In the genomic region with DNA sequence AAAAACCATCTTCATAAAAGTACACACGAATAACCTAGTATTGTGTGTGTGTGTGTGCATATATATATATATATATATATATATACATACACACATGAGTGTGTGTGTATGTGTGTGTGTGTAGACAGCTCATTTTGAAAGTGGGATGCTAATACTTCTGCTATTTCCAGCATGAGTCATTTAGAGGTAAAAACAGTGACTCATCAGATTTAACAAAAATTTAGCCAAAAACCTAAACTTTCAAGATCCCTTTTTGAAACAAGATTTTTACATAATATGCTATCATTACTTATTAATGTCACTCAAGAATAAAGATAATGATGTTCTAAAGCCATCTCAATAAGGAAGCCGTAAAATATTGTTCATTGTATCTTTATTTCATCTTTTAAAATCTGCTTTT, we compare ENCODE assay signal across 11 cellular contexts. TPM values are rescaled to one million over a fixed set of nuclear protein-coding genes. Genes with fewer than 3 reads are reported as not detected.
DNase-seq lines count a peak whose midpoint lies in the region; ATAC-seq and TF ChIP-seq lines count a peak whose summit lies in the region.
"Had no signal": no experiment of that assay in that cellular context is flagged by ENCODE, and none has a peak within 500 bp of the region (broad histone marks: within the 10 kb centered on the region; RNA-seq: fewer than 3 reads in every experiment).

No MANE protein-coding gene starts in this region.

- peaks cover 10% of the 10 kb centered on the region for H3K9me3 Mint-ChIP-seq in endothelial cell (ENCODE audit: unreplicated experiment)

- H3K4me1 Mint-ChIP-seq in endothelial cell (ENCODE audit: unreplicated experiment): peaks cover 4% of the 10 kb centered on the region

- TF ChIP-seq CTCF in NB4 (IDR thresholded peaks at IDR 0.05; ENCODE audit: low read depth, low read length) (no peak), endothelial cell (IDR thresholded peaks at IDR 0.05; ENCODE audit: unreplicated experiment) (no peak)

- no peak for TF ChIP-seq POLR2A in NB4 (IDR thresholded peaks at IDR 0.05; ENCODE audit: extremely low read depth, insufficient read length)

- H3K27ac Mint-ChIP-seq in endothelial cell (ENCODE audit: unreplicated experiment): no peak overlapping the region
- H3K27ac Mint-ChIP-seq: activated naive CD8-positive, alpha-beta T cell treated with anti-CD3 and anti-CD28 coated beads, Interleukin-2, amount 10 ng/mL, durations not matched to agents 7 days and 5 days; GM23338 had no signal

- ATAC-seq in GM18867 (IDR thresholded peaks at IDR 0.05; ENCODE audit: unreplicated experiment): peak; percentile 68
- peak; percentile 63 for ATAC-seq in HG02759 (IDR thresholded peaks at IDR 0.05; ENCODE audit: unreplicated experiment)
- ATAC-seq in left cardiac atrium: no peak
- ATAC-seq: GM23338 had no signal

- no peak overlapping the region for H3K4me3 ChIP-seq in NB4 (ENCODE audit: low read depth, low read length)
- H3K4me3 ChIP-seq: GM23338 had no signal

- intact Hi-C loops in left cardiac atrium (cut with DNase I): no loop called here

- peak; percentile 11 for DNase-seq in NB4 (ENCODE audit: low read depth)
- peak; percentile 4 for DNase-seq in kidney glomerular epithelial cell (lab: John Stamatoyannopoulos, UW)
- DNase-seq in foreskin melanocyte: no peak
- no peak for DNase-seq in NCI-H1436 treated with DMSO at 0.1 percent for 48 hours (lab: John Stamatoyannopoulos, UW)
- DNase-seq in left cardiac atrium: no peak
- no peak for DNase-seq in endothelial cell (ENCODE audit: low spot score)
- DNase-seq: activated naive CD8-positive, alpha-beta T cell treated with anti-CD3 and anti-CD28 coated beads, Interleukin-2, amount 10 ng/mL, durations not matched to agents 7 days and 5 days; SIG-M5 had no signal

- no peaks in the 10 kb centered on the region for H3K27me3 Mint-ChIP-seq in endothelial cell (ENCODE audit: unreplicated experiment)

- H3K4me3 Mint-ChIP-seq in endothelial cell (ENCODE audit: unreplicated experiment): no peak overlapping the region
- H3K4me3 Mint-ChIP-seq: activated naive CD8-positive, alpha-beta T cell treated with anti-CD3 and anti-CD28 coated beads, Interleukin-2, amount 10 ng/mL, durations not matched to agents 7 days and 5 days; GM23338 had no signal

- peaks cover 19% of the 10 kb centered on the region for H3K36me3 Mint-ChIP-seq in endothelial cell (ENCODE audit: low read depth, unreplicated experiment)

RNA-seq across cellular contexts. Expression of a gene that starts 35.6 kb away (rescaled TPM):
- total RNA-seq in left cardiac atrium (10 to 100 TPM; 30.6 to 34.8 TPM), endothelial cell (ENCODE audit: unreplicated experiment) (198 TPM)
- total RNA-seq: activated naive CD8-positive, alpha-beta T cell treated with anti-CD3 and anti-CD28 coated beads, Interleukin-2, amount 10 ng/mL, durations not matched to agents 7 days and 5 days had no signal

Comparison
In these comparisons a context has a peak if more than half of its experiments do, and no peak if none do; other contexts are left out.
1. ATAC-seq: peak in GM18867 (single experiment) and HG02759 (single experiment); none in left cardiac atrium (0 of 2).
2. DNase-seq: peak in NB4 (single experiment) and kidney glomerular epithelial cell (single experiment); none in foreskin melanocyte (single experiment), NCI-H1436 treated with DMSO at 0.1 percent for 48 hours (single experiment), left cardiac atrium (single experiment) and endothelial cell (single experiment).